In the genomic region with DNA sequence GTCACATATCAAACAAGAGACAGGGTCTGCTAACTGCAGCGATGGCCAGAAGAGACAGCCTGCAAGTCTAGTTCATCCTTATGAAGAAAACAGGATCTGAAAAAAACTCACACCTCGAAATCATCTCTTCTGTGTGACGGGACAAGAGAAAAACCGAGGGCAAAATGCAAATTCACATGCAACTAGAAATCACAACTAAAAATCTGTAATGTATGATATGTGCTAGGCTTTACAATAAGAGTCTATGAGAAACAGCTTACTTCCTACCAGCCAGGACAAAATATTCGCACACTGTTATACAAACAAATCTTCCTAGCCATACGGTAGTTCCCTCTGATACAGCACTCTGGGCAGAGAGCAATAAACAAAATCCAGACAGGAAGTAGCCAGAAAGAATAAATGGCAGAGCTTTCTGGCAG, we compare ENCODE assay signal across 8 cellular contexts. TPM values are rescaled to one million over a fixed set of nuclear protein-coding genes. Genes with fewer than 3 reads are reported as not detected.
DNase-seq lines count a peak whose midpoint lies in the region; ATAC-seq and TF ChIP-seq lines count a peak whose summit lies in the region.

No MANE protein-coding gene starts in this region.

- peaks cover 3 to 26% (median 9%) of the 10 kb centered on the region in 3 donors for H3K36me3 Mint-ChIP-seq in CD8-positive, alpha-beta memory T cell

- peak overlapping the region; percentile 23 for H3K4me3 ChIP-seq in CD8-positive, alpha-beta memory T cell (ENCODE audit: low read length)
- H3K4me3 ChIP-seq in coronary artery (peak overlapping the region; percentile 16), vagina (no peak overlapping the region)

- POLR2A ChIA-PET in CD8-positive, alpha-beta memory T cell (lab: Charles Lee) = interaction anchor here (0.5 to 1.2 kb wide), 5 partner anchors 11 to 48 kb away, joined by 3 to 7 read pairs (median 3); a partner anchor contains a TSS

- TF ChIP-seq CTCF in coronary artery (IDR thresholded peaks at IDR 0.05) (no peak), vagina (IDR thresholded peaks at IDR 0.05) (no peak)

- CTCF ChIA-PET in CD8-positive, alpha-beta memory T cell (lab: Charles Lee) = interaction anchor here (0.7 to 1.4 kb wide), 5 partner anchors 24 to 153 kb away, joined by 3 to 5 read pairs (median 3); no protein-coding TSS in a partner anchor

- H3K27me3 ChIP-seq in CD8-positive, alpha-beta memory T cell (ENCODE audit: insufficient read depth, low read length, poor library complexity, severe bottlenecking) = no peaks in the 10 kb centered on the region
- H3K27me3 ChIP-seq in vagina = no peaks in the 10 kb centered on the region

- ATAC-seq in GM19397 (IDR thresholded peaks at IDR 0.05; ENCODE audit: unreplicated experiment) = peak; percentile 65
- ATAC-seq in HG03432 (IDR thresholded peaks at IDR 0.05; ENCODE audit: unreplicated experiment) = peak; percentile 76

- peak overlapping the region; percentile 84 to 97 (median 92) for H3K27ac Mint-ChIP-seq in CD8-positive, alpha-beta memory T cell

- H3K27ac ChIP-seq in CD8-positive, alpha-beta memory T cell (ENCODE audit: low read depth, low read length) = no peak overlapping the region
- H3K27ac ChIP-seq in coronary artery = peak overlapping the region in 1 of 2 donors; percentile 6
- H3K27ac ChIP-seq in vagina = peak overlapping the region; percentile 42

- H3K4me1 ChIP-seq in CD8-positive, alpha-beta memory T cell (ENCODE audit: insufficient read depth, low read length) = peaks cover 83% of the 10 kb centered on the region
- peaks cover 55% of the 10 kb centered on the region for H3K4me1 ChIP-seq in vagina

- intact Hi-C loops in vagina (cut with DNase I) = no loop called here

- no peak for TF ChIP-seq POLR2A in vagina (IDR thresholded peaks at IDR 0.05)

- peaks cover 80 to 89% (median 88%) of the 10 kb centered on the region in 3 donors for H3K4me1 Mint-ChIP-seq in CD8-positive, alpha-beta memory T cell

- H3K4me3 Mint-ChIP-seq in CD8-positive, alpha-beta memory T cell = peak overlapping the region; percentile 37 to 79 (median 70)

- no peaks in the 10 kb centered on the region for H3K27me3 Mint-ChIP-seq in CD8-positive, alpha-beta memory T cell

- H3K9me3 Mint-ChIP-seq in CD8-positive, alpha-beta memory T cell = no peaks in the 10 kb centered on the region

- DNase-seq in CD8-positive, alpha-beta memory T cell = no peak
- no peak for DNase-seq in coronary artery (ENCODE audit: low spot score)
- no peak for DNase-seq in vagina (ENCODE audit: extremely low spot score in 2 of 2)
- DNase-seq in NCI-H1048 (lab: John Stamatoyannopoulos, UW) = no peak
- DNase-seq in NK-92 (lab: John Stamatoyannopoulos, UW; ENCODE audit: unreplicated experiment) = no peak
- DNase-seq in GM19238 (ENCODE audit: insufficient read length, low spot score) = no peak

- no peaks in the 10 kb centered on the region for H3K9me3 ChIP-seq in CD8-positive, alpha-beta memory T cell (ENCODE audit: low read length)
- no peaks in the 10 kb centered on the region for H3K9me3 ChIP-seq in vagina

- H3K36me3 ChIP-seq in CD8-positive, alpha-beta memory T cell (ENCODE audit: insufficient read depth, low read length) = no peaks in the 10 kb centered on the region
- no peaks in the 10 kb centered on the region for H3K36me3 ChIP-seq in vagina

RNA-seq across cellular contexts. Expression of a gene that starts 48.8 kb away (rescaled TPM):
- total RNA-seq in CD8-positive, alpha-beta memory T cell = 100 to 1,000 TPM; 142 to 150 TPM
- 90.1 TPM for polyA plus RNA-seq in CD8-positive, alpha-beta memory T cell
- total RNA-seq in vagina = 46.4 TPM

Comparison
In these comparisons a context has a peak if more than half of its experiments do, and no peak if none do; other contexts are left out.
1. H3K4me3 ChIP-seq: peak in CD8-positive, alpha-beta memory T cell (single experiment) and coronary artery (single experiment); none in vagina (0 of 2).